Comparison of ENCODE assay signal across 33 cellular contexts in genomic region chr21:41008351-41008750, GRCh38.
A peak's percentile ranks its signal among the peaks of the same experiment; 100 is the strongest.
DNase-seq lines count a peak whose midpoint lies in the region; ATAC-seq, FAIRE-seq and TF ChIP-seq lines count a peak whose summit lies in the region.
"Had no signal": no experiment of that assay in that cellular context is flagged by ENCODE, and none has a peak within 500 bp of the region (broad histone marks: within the 10 kb centered on the region; RNA-seq: fewer than 3 reads in every experiment).

No MANE protein-coding gene starts in this region.

- H3K36me3 ChIP-seq in OCI-LY3 (replicated peaks; ENCODE audit: low read depth, low read length), result no peaks in the 10 kb centered on the region
- no peaks in the 10 kb centered on the region for H3K36me3 ChIP-seq in astrocyte (ENCODE audit: insufficient read depth, low read length)
- no peaks in the 10 kb centered on the region for H3K36me3 ChIP-seq in trophoblast cell (ENCODE audit: control insufficient read depth in 1 of 2, insufficient read depth in 2 of 2, low read length in 2 of 2)
- no peaks in the 10 kb centered on the region for H3K36me3 ChIP-seq in CD8-positive, alpha-beta T cell (ENCODE audit: insufficient read depth, low read length)
- H3K36me3 ChIP-seq: BE2C; BLaER1; BLaER1 treated with 17β-estradiol and CSF1 and Interleukin-3, amounts not matched to agents 10 nM and 100 nM had no signal

- H3K79me1 ChIP-seq in trophoblast cell (ENCODE audit: low read length), result no peaks in the 10 kb centered on the region

- H3K9me3 ChIP-seq in OCI-LY3 (ENCODE audit: insufficient read depth, low read length), result no peaks in the 10 kb centered on the region
- peaks cover 11% of the 10 kb centered on the region for H3K9me3 ChIP-seq in astrocyte (ENCODE audit: insufficient read depth, low read depth, low read length)
- H3K9me3 ChIP-seq in trophoblast cell (ENCODE audit: insufficient read depth, low read depth, low read length), result peaks cover 3% of the 10 kb centered on the region
- no peaks in the 10 kb centered on the region for H3K9me3 ChIP-seq in CD8-positive, alpha-beta T cell (ENCODE audit: low read length)
- H3K9me3 ChIP-seq: A549; BLaER1; BLaER1 treated with 17β-estradiol and CSF1 and Interleukin-3, amounts not matched to agents 10 nM and 100 nM; Caco-2 had no signal

- H4K12ac ChIP-seq in trophoblast cell (ENCODE audit: low read depth, low read length), result no peak overlapping the region

- H2AFZ ChIP-seq in OCI-LY3 (ENCODE audit: low read depth, low read length) (no peak overlapping the region), astrocyte (ENCODE audit: low read depth, low read length) (no peak overlapping the region), trophoblast cell (ENCODE audit: insufficient read depth, low read length, poor library complexity) (no peak overlapping the region)

- no peak overlapping the region for H3K14ac ChIP-seq in trophoblast cell (ENCODE audit: low read length)

- H2BK12ac ChIP-seq in trophoblast cell (ENCODE audit: low read length), result no peak overlapping the region

- H3K4me2 ChIP-seq in OCI-LY3 (ENCODE audit: low read length), result 0 out of 2 replicates have a peak overlapping the region, but pooled peaks have one; percentile 11
- H3K4me2 ChIP-seq in astrocyte (ENCODE audit: low read length), result no peak overlapping the region
- H3K4me2 ChIP-seq in trophoblast cell (ENCODE audit: low read length), result no peak overlapping the region
- H3K4me2 ChIP-seq: A549; BLaER1; BLaER1 treated with 17β-estradiol and CSF1 and Interleukin-3, amounts not matched to agents 10 nM and 100 nM had no signal

- H3K27ac Mint-ChIP-seq in astrocyte (ENCODE audit: unreplicated experiment) (peak overlapping the region; percentile 53), type B pancreatic cell (no peak overlapping the region), endothelial cell (ENCODE audit: unreplicated experiment) (no peak overlapping the region)
- H3K27ac Mint-ChIP-seq in CD8-positive, alpha-beta T cell, result no peak overlapping the region
- H3K27ac Mint-ChIP-seq: B cell; CD14-positive monocyte; CD4-positive, alpha-beta memory T cell; CD4-positive, alpha-beta T cell; CD4-positive, CD25-positive, alpha-beta regulatory T cell; CD8-positive, alpha-beta memory T cell had no signal

- H3K36me3 Mint-ChIP-seq in astrocyte (ENCODE audit: low read depth, unreplicated experiment) (no peaks in the 10 kb centered on the region), type B pancreatic cell (no peaks in the 10 kb centered on the region), endothelial cell (ENCODE audit: low read depth, unreplicated experiment) (no peaks in the 10 kb centered on the region)
- H3K36me3 Mint-ChIP-seq in CD8-positive, alpha-beta T cell, result no peaks in the 10 kb centered on the region
- H3K36me3 Mint-ChIP-seq: CD14-positive monocyte; CD4-positive, alpha-beta memory T cell; CD4-positive, CD25-positive, alpha-beta regulatory T cell; CD8-positive, alpha-beta memory T cell had no signal

- no peak overlapping the region for H2AK5ac ChIP-seq in trophoblast cell (ENCODE audit: low read length)

- DNase-seq in astrocyte (ENCODE audit: low read depth), result no peak
- DNase-seq in trophoblast cell, result peak; percentile 54 to 85
- no peak for DNase-seq in type B pancreatic cell (ENCODE audit: extremely low spot score, unreplicated experiment)
- DNase-seq in CD8-positive, alpha-beta T cell, result no peak
- no peak for DNase-seq in endothelial cell (ENCODE audit: low spot score)
- DNase-seq in posterior cingulate gyrus, result no peak
- no peak for DNase-seq in OCI-M2 (lab: John Stamatoyannopoulos, UW; ENCODE audit: unreplicated experiment)
- DNase-seq: 8988T; ACHN; AML-193; BE2C; Caco-2; Calu3; CD4-positive, alpha-beta memory T cell; CD4-positive, alpha-beta T cell; CD4-positive, CD25-positive, alpha-beta regulatory T cell; CD8-positive, alpha-beta memory T cell; COR-L47; DMS 273 treated with DMSO at 0.1 percent for 48 hours; DMS53; DMS79; DND-41; EL had no signal

- H3K4me1 Mint-ChIP-seq in astrocyte (ENCODE audit: low read depth, unreplicated experiment) (no peaks in the 10 kb centered on the region), type B pancreatic cell (ENCODE audit: unreplicated experiment) (peaks cover 16% of the 10 kb centered on the region), endothelial cell (ENCODE audit: unreplicated experiment) (no peaks in the 10 kb centered on the region)
- no peaks in the 10 kb centered on the region for H3K4me1 Mint-ChIP-seq in CD8-positive, alpha-beta T cell (ENCODE audit: low read depth)
- H3K4me1 Mint-ChIP-seq: B cell; CD14-positive monocyte; CD4-positive, alpha-beta memory T cell; CD4-positive, CD25-positive, alpha-beta regulatory T cell; CD8-positive, alpha-beta memory T cell had no signal

- H2BK5ac ChIP-seq in trophoblast cell (ENCODE audit: low read depth, low read length, poor library complexity), result no peak overlapping the region

- no peak overlapping the region for H4K91ac ChIP-seq in trophoblast cell (ENCODE audit: low read depth, low read length)

- no peak overlapping the region for H3K9ac ChIP-seq in OCI-LY3 (ENCODE audit: low read length)
- H3K9ac ChIP-seq in astrocyte (ENCODE audit: low read length), result no peak overlapping the region
- no peak overlapping the region for H3K9ac ChIP-seq in trophoblast cell (ENCODE audit: low read length)
- H3K9ac ChIP-seq: BLaER1; BLaER1 treated with 17β-estradiol and CSF1 and Interleukin-3, amounts not matched to agents 10 nM and 100 nM had no signal

- no CpG with 5 or more reads among the region's 6 CpGs for WGBS in trophoblast cell (ENCODE audit: extremely low coverage, insufficient coverage, insufficient read length)

- H4K8ac ChIP-seq in trophoblast cell (ENCODE audit: low read depth, low read length), result no peak overlapping the region

- CTCF ChIA-PET in CD8-positive, alpha-beta T cell (lab: Charles Lee), result no interaction called here

- H3K27me3 Mint-ChIP-seq in astrocyte (ENCODE audit: low read depth, unreplicated experiment) (no peaks in the 10 kb centered on the region), type B pancreatic cell (no peaks in the 10 kb centered on the region), endothelial cell (ENCODE audit: unreplicated experiment) (peaks cover 2% of the 10 kb centered on the region)
- H3K27me3 Mint-ChIP-seq in CD8-positive, alpha-beta T cell (ENCODE audit: low read depth), result peaks cover 10% of the 10 kb centered on the region
- H3K27me3 Mint-ChIP-seq: CD4-positive, CD25-positive, alpha-beta regulatory T cell had no signal

- H3K9me3 Mint-ChIP-seq in astrocyte (ENCODE audit: unreplicated experiment) (peaks cover 2% of the 10 kb centered on the region), type B pancreatic cell (peaks cover 11% of the 10 kb centered on the region), endothelial cell (ENCODE audit: unreplicated experiment) (no peaks in the 10 kb centered on the region)
- no peaks in the 10 kb centered on the region for H3K9me3 Mint-ChIP-seq in CD8-positive, alpha-beta T cell
- H3K9me3 Mint-ChIP-seq: CD4-positive, alpha-beta T cell had no signal

- TF ChIP-seq CTCF in OCI-LY3 (IDR thresholded peaks at IDR 0.05; ENCODE audit: low read depth, low read length) (no peak), astrocyte (IDR thresholded peaks at IDR 0.05; ENCODE audit: insufficient read depth, low read depth, low read length) (no peak), type B pancreatic cell (conservative IDR thresholded peaks at IDR 0.05) (no peak), endothelial cell (IDR thresholded peaks at IDR 0.05; ENCODE audit: unreplicated experiment) (no peak)
- TF ChIP-seq CTCF in CD8-positive, alpha-beta T cell (IDR thresholded peaks at IDR 0.05), result no peak

- POLR2A ChIA-PET in CD8-positive, alpha-beta T cell (lab: Charles Lee), result interaction anchor here (0.9 kb wide), 1 partner anchor 28 kb away, joined by 3 read pairs; no protein-coding TSS in a partner anchor

- H3K4me3 ChIP-seq in OCI-LY3 (ENCODE audit: low read length) (peak overlapping the region; percentile 2; the same call in 1 of the 2 replicates), astrocyte (ENCODE audit: insufficient read depth, low read depth, low read length) (no peak overlapping the region), trophoblast cell (ENCODE audit: low read depth, low read length) (peak overlapping the region; percentile 3)
- no peak overlapping the region for H3K4me3 ChIP-seq in CD8-positive, alpha-beta T cell (ENCODE audit: low read depth, low read length)
- H3K4me3 ChIP-seq: A549; BLaER1; BLaER1 treated with 17β-estradiol and CSF1 and Interleukin-3, amounts not matched to agents 10 nM and 100 nM had no signal

- H3K27me3 ChIP-seq in OCI-LY3 (ENCODE audit: low read depth, low read length) (no peaks in the 10 kb centered on the region), astrocyte (ENCODE audit: insufficient read depth, low read length) (no peaks in the 10 kb centered on the region), trophoblast cell (ENCODE audit: insufficient read depth, low read length) (no peaks in the 10 kb centered on the region)
- no peaks in the 10 kb centered on the region for H3K27me3 ChIP-seq in CD8-positive, alpha-beta T cell (ENCODE audit: insufficient read depth, low read length)
- H3K27me3 ChIP-seq: BE2C; BLaER1; BLaER1 treated with 17β-estradiol and CSF1 and Interleukin-3, amounts not matched to agents 10 nM and 100 nM had no signal

- H4K20me1 ChIP-seq in OCI-LY3 (ENCODE audit: insufficient read depth, low read length) (no peaks in the 10 kb centered on the region), astrocyte (ENCODE audit: insufficient read depth, low read length) (no peaks in the 10 kb centered on the region)
- H4K20me1 ChIP-seq: BLaER1; BLaER1 treated with 17β-estradiol and CSF1 and Interleukin-3, amounts not matched to agents 10 nM and 100 nM had no signal

- ATAC-seq in CD8-positive, alpha-beta T cell, result no peak
- ATAC-seq: A549 had no signal

- H3K4me1 ChIP-seq in OCI-LY3 (ENCODE audit: low read length) (peaks cover 17% of the 10 kb centered on the region), astrocyte (ENCODE audit: insufficient read depth, low read length) (no peaks in the 10 kb centered on the region), trophoblast cell (ENCODE audit: control insufficient read depth in 1 of 2, insufficient read depth in 2 of 2, low read length in 2 of 2) (no peaks in the 10 kb centered on the region)
- H3K4me1 ChIP-seq in CD8-positive, alpha-beta T cell (ENCODE audit: insufficient read depth, low read length), result no peaks in the 10 kb centered on the region
- H3K4me1 ChIP-seq: A549; BE2C; BLaER1; BLaER1 treated with 17β-estradiol and CSF1 and Interleukin-3, amounts not matched to agents 10 nM and 100 nM; Caco-2 had no signal

- peak overlapping the region; percentile 55 for H3K27ac ChIP-seq in OCI-LY3 (ENCODE audit: low read length)
- H3K27ac ChIP-seq in astrocyte (ENCODE audit: low read depth, low read length), result no peak overlapping the region
- no peak overlapping the region for H3K27ac ChIP-seq in trophoblast cell (ENCODE audit: low read depth, low read length)
- H3K27ac ChIP-seq in CD8-positive, alpha-beta T cell (ENCODE audit: low read depth, low read length), result no peak overlapping the region
- H3K27ac ChIP-seq: 22Rv1; A549; BLaER1; BLaER1 treated with 17β-estradiol and CSF1 and Interleukin-3, amounts not matched to agents 10 nM and 100 nM; C4-2B had no signal

- no peak overlapping the region for H3K23ac ChIP-seq in trophoblast cell (ENCODE audit: low read length)

- intact Hi-C loops in CD8-positive, alpha-beta T cell (cut with DNase I, micrococcal nuclease), result no loop called here
- intact Hi-C loops in posterior cingulate gyrus (cut with DNase I), result no loop called here

- H2BK120ac ChIP-seq in trophoblast cell (ENCODE audit: insufficient read depth, low read length, poor library complexity), result no peak overlapping the region

- FAIRE-seq in astrocyte (lab: Jason Lieb, UNC), result no peak
- FAIRE-seq: A204.1, A549, D721Med had no signal

- H3K4me3 Mint-ChIP-seq in astrocyte (ENCODE audit: unreplicated experiment), result no peak overlapping the region
- H3K4me3 Mint-ChIP-seq in type B pancreatic cell, result peak overlapping the region; percentile 12
- H3K4me3 Mint-ChIP-seq in CD8-positive, alpha-beta T cell, result no peak overlapping the region
- H3K4me3 Mint-ChIP-seq in endothelial cell (ENCODE audit: unreplicated experiment), result no peak overlapping the region
- H3K4me3 Mint-ChIP-seq: B cell; CD14-positive monocyte; CD4-positive, alpha-beta memory T cell; CD4-positive, alpha-beta T cell; CD4-positive, CD25-positive, alpha-beta regulatory T cell; CD8-positive, alpha-beta memory T cell had no signal

- no peak overlapping the region for H3K18ac ChIP-seq in trophoblast cell (ENCODE audit: low read length)

- H3K79me2 ChIP-seq in OCI-LY3 (ENCODE audit: low read length) (no peaks in the 10 kb centered on the region), astrocyte (ENCODE audit: insufficient read depth, low read length) (no peaks in the 10 kb centered on the region), trophoblast cell (ENCODE audit: control insufficient read depth, insufficient read depth, low read length, poor library complexity) (no peaks in the 10 kb centered on the region)

- H3K4ac ChIP-seq in trophoblast cell (ENCODE audit: low read depth, low read length), result no peak overlapping the region

Comparison
In these comparisons a context has a peak if more than half of its experiments do, and no peak if none do; other contexts are left out.
1. H3K4me3 ChIP-seq: peak in OCI-LY3 (single experiment) and trophoblast cell (single experiment); none in astrocyte (single experiment) and CD8-positive, alpha-beta T cell (single experiment).
2. DNase-seq: peak in trophoblast cell (2 of 2); none in astrocyte (single experiment), type B pancreatic cell (single experiment), CD8-positive, alpha-beta T cell (0 of 7), endothelial cell (single experiment), posterior cingulate gyrus (0 of 10) and OCI-M2 (single experiment).